In the genomic region with DNA sequence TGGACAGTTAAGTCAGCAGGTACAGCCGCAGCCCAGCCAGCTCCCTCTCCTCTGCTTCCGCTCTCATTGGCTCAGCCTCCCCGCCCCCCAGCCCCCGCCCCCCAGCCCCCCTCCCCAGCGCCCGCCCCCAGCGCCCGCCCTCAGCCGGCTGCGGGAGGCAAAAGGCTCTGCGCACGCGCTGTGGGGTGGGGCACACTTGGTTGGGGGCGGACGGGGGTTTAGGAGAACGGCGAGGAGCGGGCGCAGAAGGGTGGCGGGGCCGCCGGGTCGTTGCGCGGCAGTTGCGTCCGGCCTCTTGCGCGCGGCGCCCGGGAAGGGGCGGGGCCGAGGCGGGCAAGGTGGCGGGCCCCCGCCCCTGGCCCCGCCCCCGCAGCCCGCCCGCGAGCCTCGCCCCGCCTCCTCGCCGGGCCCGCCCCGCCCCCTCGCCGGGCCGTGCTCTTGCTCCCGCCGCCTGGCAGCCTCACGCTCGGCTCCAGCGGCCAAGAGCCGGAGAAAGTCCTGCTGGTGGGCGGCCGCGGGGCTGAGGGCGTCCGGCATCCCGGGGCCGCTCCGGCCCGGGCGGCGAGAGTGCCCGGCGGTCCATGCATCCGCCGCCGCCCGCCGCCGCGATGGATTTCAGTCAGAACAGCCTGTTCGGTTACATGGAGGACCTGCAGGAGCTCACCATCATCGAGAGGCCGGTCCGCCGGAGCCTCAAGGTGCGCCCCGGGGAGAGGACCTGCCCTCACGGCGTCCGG, we compare ENCODE assay signal across 1 cellular context.
TF ChIP-seq lines count a peak whose summit lies in the region.

A gene with protein sequence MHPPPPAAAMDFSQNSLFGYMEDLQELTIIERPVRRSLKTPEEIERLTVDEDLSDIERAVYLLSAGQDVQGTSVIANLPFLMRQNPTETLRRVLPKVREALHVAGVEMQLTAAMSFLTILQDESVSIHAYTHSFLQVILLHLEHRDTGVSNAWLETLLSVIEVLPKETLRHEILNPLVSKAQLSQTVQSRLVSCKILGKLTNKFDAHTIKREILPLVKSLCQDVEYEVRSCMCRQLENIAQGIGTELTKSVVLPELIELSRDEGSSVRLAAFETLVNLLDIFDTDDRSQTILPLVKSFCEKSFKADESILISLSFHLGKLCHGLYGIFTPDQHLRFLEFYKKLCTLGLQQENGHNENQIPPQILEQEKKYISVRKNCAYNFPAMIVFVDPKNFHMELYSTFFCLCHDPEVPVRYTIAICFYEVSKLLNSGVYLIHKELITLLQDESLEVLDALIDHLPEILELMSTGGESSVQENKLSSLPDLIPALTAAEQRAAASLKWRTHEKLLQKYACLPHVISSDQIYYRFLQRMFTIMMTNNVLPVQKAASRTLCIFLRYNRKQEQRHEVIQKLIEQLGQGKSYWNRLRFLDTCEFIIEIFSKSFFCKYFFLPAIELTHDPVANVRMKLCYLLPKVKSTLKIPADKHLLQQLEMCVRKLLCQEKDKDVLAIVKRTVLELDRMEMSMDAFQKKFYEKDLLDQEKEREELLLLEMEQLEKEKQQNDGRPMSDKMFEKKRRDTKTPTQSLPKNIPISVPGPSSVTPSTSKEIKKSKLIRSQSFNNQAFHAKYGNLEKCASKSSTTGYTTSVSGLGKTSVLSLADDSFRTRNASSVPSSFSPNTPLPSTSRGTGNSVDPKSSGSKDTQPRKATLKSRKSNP (plus strand): TSS at position 438 of the 737 bp plus-strand sequence. CDS start 144 bp downstream, at position 582.

TF ChIP-seq in HEK293T, 16 proteins besides CTCF, POLR2A, EP300 and RAD21:
- no peak for TF ChIP-seq FOXA1 (IDR thresholded peaks at IDR 0.05)
- TF ChIP-seq LEF1 (IDR thresholded peaks at IDR 0.05; ENCODE audit: borderline replicate concordance) = no peak
- TF ChIP-seq SP1 (IDR thresholded peaks at IDR 0.05) = no peak
- no peak for TF ChIP-seq FOXM1 (IDR thresholded peaks at IDR 0.05; ENCODE audit: borderline replicate concordance)
- TF ChIP-seq BHLHE40 (IDR thresholded peaks at IDR 0.05; ENCODE audit: borderline replicate concordance) = no peak
- TF ChIP-seq CTBP1 (IDR thresholded peaks at IDR 0.05; ENCODE audit: borderline replicate concordance) = no peak
- no peak for TF ChIP-seq ARNT (IDR thresholded peaks at IDR 0.05)
- TF ChIP-seq TARDBP (IDR thresholded peaks at IDR 0.05) = no peak
- TF ChIP-seq, protein P1, sequence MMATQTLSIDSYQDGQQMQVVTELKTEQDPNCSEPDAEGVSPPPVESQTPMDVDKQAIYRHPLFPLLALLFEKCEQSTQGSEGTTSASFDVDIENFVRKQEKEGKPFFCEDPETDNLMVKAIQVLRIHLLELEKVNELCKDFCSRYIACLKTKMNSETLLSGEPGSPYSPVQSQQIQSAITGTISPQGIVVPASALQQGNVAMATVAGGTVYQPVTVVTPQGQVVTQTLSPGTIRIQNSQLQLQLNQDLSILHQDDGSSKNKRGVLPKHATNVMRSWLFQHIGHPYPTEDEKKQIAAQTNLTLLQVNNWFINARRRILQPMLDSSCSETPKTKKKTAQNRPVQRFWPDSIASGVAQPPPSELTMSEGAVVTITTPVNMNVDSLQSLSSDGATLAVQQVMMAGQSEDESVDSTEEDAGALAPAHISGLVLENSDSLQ (IDR thresholded peaks at IDR 0.05) = no peak
- TF ChIP-seq L3MBTL2 (conservative IDR thresholded peaks at IDR 0.05) = no peak
TF ChIP-seq in HEK293T: peak in this region for 0.
